Comparison of ENCODE assay signal across 1 cellular context in the genomic region with DNA sequence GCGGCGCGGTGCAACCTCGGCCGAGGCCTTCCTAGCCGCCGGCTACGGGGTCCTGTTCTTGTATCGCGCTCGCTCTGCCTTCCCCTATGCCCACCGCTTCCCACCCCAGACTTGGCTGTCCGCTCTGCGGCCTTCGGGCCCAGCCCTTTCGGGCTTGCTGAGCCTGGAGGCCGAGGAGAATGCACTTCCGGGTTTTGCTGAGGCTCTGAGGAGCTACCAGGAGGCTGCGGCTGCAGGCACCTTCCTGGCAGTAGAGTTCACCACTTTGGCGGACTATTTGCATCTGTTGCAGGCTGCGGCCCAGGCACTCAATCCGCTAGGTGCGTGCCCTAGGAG.
TF ChIP-seq lines count a peak whose summit lies in the region.

No MANE protein-coding gene starts in this region.

TF ChIP-seq in K562, 482 proteins besides CTCF, POLR2A, EP300 and RAD21 (continued from another document):
- TF ChIP-seq, protein P1, sequence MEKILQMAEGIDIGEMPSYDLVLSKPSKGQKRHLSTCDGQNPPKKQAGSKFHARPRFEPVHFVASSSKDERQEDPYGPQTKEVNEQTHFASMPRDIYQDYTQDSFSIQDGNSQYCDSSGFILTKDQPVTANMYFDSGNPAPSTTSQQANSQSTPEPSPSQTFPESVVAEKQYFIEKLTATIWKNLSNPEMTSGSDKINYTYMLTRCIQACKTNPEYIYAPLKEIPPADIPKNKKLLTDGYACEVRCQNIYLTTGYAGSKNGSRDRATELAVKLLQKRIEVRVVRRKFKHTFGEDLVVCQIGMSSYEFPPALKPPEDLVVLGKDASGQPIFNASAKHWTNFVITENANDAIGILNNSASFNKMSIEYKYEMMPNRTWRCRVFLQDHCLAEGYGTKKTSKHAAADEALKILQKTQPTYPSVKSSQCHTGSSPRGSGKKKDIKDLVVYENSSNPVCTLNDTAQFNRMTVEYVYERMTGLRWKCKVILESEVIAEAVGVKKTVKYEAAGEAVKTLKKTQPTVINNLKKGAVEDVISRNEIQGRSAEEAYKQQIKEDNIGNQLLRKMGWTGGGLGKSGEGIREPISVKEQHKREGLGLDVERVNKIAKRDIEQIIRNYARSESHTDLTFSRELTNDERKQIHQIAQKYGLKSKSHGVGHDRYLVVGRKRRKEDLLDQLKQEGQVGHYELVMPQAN (IDR thresholded peaks at IDR 0.05; ENCODE audit: borderline replicate concordance) = 0 out of 2 replicates have a peak, but pooled peaks have one; percentile 55
- no peak for TF ChIP-seq SAFB2 (IDR thresholded peaks at IDR 0.05; ENCODE audit: borderline replicate concordance, low read depth, low read length, severe bottlenecking)
- no peak for TF ChIP-seq MTA2 (IDR thresholded peaks at IDR 0.05; ENCODE audit: low read depth)
- no peak for TF ChIP-seq EWSR1 (IDR thresholded peaks at IDR 0.05; ENCODE audit: borderline replicate concordance, low read depth, partially characterized antibody)
- TF ChIP-seq ASH1L (IDR thresholded peaks at IDR 0.05; ENCODE audit: borderline replicate concordance, low read depth, partially characterized antibody) = peak; percentile 42
- TF ChIP-seq ZFX (CRISPR knock-in tag; IDR thresholded peaks at IDR 0.05) = peak; percentile 68
- TF ChIP-seq CEBPG (CRISPR knock-in tag; IDR thresholded peaks at IDR 0.05) = no peak
- TF ChIP-seq CEBPG (tag; conservative IDR thresholded peaks at IDR 0.05 in 1 of 2, IDR thresholded peaks at IDR 0.05 in 1 of 2) = no peak
- TF ChIP-seq ZNF224 (CRISPR knock-in tag; IDR thresholded peaks at IDR 0.05) = no peak
- TF ChIP-seq CREBBP (IDR thresholded peaks at IDR 0.05; ENCODE audit: low read depth, low read length) = no peak
- TF ChIP-seq GABPA (tag; conservative IDR thresholded peaks at IDR 0.05; ENCODE audit: low read depth) = peak; percentile 64; the same call in 1 of the 2 replicates
